In the genomic region with DNA sequence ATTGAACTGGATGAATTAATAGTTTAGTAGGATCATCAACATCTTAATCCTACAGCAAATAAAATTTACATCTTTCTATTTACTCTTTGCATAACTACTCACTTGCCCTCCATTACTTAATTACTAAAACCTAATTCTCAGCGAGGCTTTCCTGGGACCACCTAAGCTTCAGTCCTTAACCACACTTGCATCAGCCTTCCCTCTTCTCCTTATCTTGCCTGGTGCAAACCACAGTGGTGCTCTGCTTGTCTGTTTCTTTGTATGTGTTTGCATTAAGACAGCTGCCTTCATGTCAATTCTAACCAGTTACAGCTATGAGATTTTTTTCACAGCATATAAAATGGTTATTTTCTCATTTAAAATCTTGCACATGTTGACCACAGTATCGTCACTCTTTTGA, we compare ENCODE assay signal across 19 cellular contexts.
A peak's percentile ranks its signal among the peaks of the same experiment; 100 is the strongest.
DNase-seq lines count a peak whose midpoint lies in the region; ATAC-seq, FAIRE-seq and TF ChIP-seq lines count a peak whose summit lies in the region.
"Had no signal": no experiment of that assay in that cellular context is flagged by ENCODE, and none has a peak within 500 bp of the region (broad histone marks: within the 10 kb centered on the region; RNA-seq: fewer than 3 reads in every experiment).

No MANE protein-coding gene starts in this region.

- H3K27me3 Mint-ChIP-seq in activated naive CD4-positive, alpha-beta T cell treated with anti-CD3 and anti-CD28 coated beads for 36 hours (ENCODE audit: low read depth): no peaks in the 10 kb centered on the region

- H3K4me3 ChIP-seq in DND-41 (ENCODE audit: low read depth in 1 of 2, low read length in 2 of 2): no peak overlapping the region
- H3K4me3 ChIP-seq in Loucy (ENCODE audit: low read length, poor library complexity, severe bottlenecking): no peak overlapping the region
- H3K4me3 ChIP-seq in K562: no peak overlapping the region
- H3K4me3 ChIP-seq: BLaER1 treated with 17β-estradiol and CSF1 and Interleukin-3, amounts not matched to agents 10 nM and 100 nM; GM23338 had no signal

- H3K27me3 ChIP-seq in DND-41 (ENCODE audit: insufficient read depth, low read length, poor library complexity) (no peaks in the 10 kb centered on the region), Loucy (ENCODE audit: insufficient read depth, low read length, poor library complexity, severe bottlenecking) (no peaks in the 10 kb centered on the region), K562 (ENCODE audit: control insufficient read depth in 2 of 2, insufficient read depth in 2 of 2, low read length in 2 of 2) (no peaks in the 10 kb centered on the region), foreskin keratinocyte (no peaks in the 10 kb centered on the region)
- H3K27me3 ChIP-seq: BLaER1 treated with 17β-estradiol and CSF1 and Interleukin-3, amounts not matched to agents 10 nM and 100 nM had no signal

- TF ChIP-seq CTCF in DND-41 (IDR thresholded peaks at IDR 0.05; ENCODE audit: borderline replicate concordance, extremely low read depth, low read length, poor library complexity, severe bottlenecking): no peak
- TF ChIP-seq CTCF in Loucy (conservative IDR thresholded peaks at IDR 0.05; ENCODE audit: low read length): no peak
- TF ChIP-seq CTCF in K562 (IDR thresholded peaks at IDR 0.05 in 2 of 3, conservative IDR thresholded peaks at IDR 0.05 in 1 of 3; ENCODE audit: insufficient read depth in 2 of 3, low read depth in 1 of 3, low read length in 3 of 3): no peak
- TF ChIP-seq CTCF in foreskin keratinocyte (conservative IDR thresholded peaks at IDR 0.05): no peak

- DNase-seq in DND-41 (peak; percentile 29), OCI-M1 (lab: John Stamatoyannopoulos, UW) (peak; percentile 93), K562 (ENCODE audit: extremely low read depth in 1 of 4, low spot score in 3 of 4) (peak in 1 of 4 experiments; percentile 34), foreskin keratinocyte (no peak), HCEC 1CT (no peak), anterior cingulate cortex (lab: John Stamatoyannopoulos, UW) (no peak)
- no peak for DNase-seq in activated naive CD4-positive, alpha-beta T cell treated with anti-CD3 and anti-CD28 coated beads for 36 hours
- DNase-seq: CD8-positive, alpha-beta T cell; GDM1; HFFc6 had no signal

- no peak overlapping the region for H3K4me3 Mint-ChIP-seq in activated naive CD4-positive, alpha-beta T cell treated with anti-CD3 and anti-CD28 coated beads for 36 hours
- H3K4me3 Mint-ChIP-seq: B cell; CD8-positive, alpha-beta T cell; GM23338; HFFc6 had no signal

- H3K4me1 Mint-ChIP-seq in activated naive CD4-positive, alpha-beta T cell treated with anti-CD3 and anti-CD28 coated beads for 36 hours (ENCODE audit: low read depth): no peaks in the 10 kb centered on the region
- H3K4me1 Mint-ChIP-seq: B cell, GM23338 had no signal

- in situ Hi-C loops in K562 (cut with MboI): loop anchor here (25.0 kb wide), 1 partner anchor 664 kb away; no protein-coding TSS in a partner anchor

- CTCF ChIA-PET in K562 (lab: Yijun Ruan, JAX; ENCODE audit: low intra/inter-chr PET ratio): no interaction called here
- CTCF ChIA-PET in activated naive CD4-positive, alpha-beta T cell treated with anti-CD3 and anti-CD28 coated beads for 36 hours (lab: Charles Lee): no interaction called here

- H3K4me2 ChIP-seq in DND-41 (ENCODE audit: insufficient read depth, low read length) (no peak overlapping the region), Loucy (ENCODE audit: low read depth, low read length, poor library complexity, severe bottlenecking) (peak overlapping the region; percentile 53), K562 (ENCODE audit: insufficient read depth, low read length) (no peak overlapping the region)
- H3K4me2 ChIP-seq: BLaER1 treated with 17β-estradiol and CSF1 and Interleukin-3, amounts not matched to agents 10 nM and 100 nM; GM23338 had no signal

- no peaks in the 10 kb centered on the region for H3K9me2 ChIP-seq in Loucy (replicated peaks; ENCODE audit: low read depth, low read length)

- H3K27ac ChIP-seq in DND-41 (ENCODE audit: low read length) (no peak overlapping the region), K562 (ENCODE audit: extremely low read depth, low read depth, low read length) (no peak overlapping the region), foreskin keratinocyte (no peak overlapping the region)
- H3K27ac ChIP-seq: BLaER1 treated with 17β-estradiol and CSF1 and Interleukin-3, amounts not matched to agents 10 nM and 100 nM; HL-60 had no signal

- ATAC-seq in DND-41 (ENCODE audit: insufficient read depth, low read depth): peak; percentile 89
- peak; percentile 92 for ATAC-seq in K562
- ATAC-seq in foreskin keratinocyte: no peak
- ATAC-seq: CD8-positive, alpha-beta T cell; GM23338; HCT116 had no signal

- H3K79me2 ChIP-seq in DND-41 (ENCODE audit: insufficient read depth, low read length) (no peaks in the 10 kb centered on the region), Loucy (ENCODE audit: insufficient read depth, low read length) (no peaks in the 10 kb centered on the region), K562 (ENCODE audit: control insufficient read depth, insufficient read depth, low read length) (no peaks in the 10 kb centered on the region)

- no peak overlapping the region for H3K27ac Mint-ChIP-seq in activated naive CD4-positive, alpha-beta T cell treated with anti-CD3 and anti-CD28 coated beads for 36 hours
- H3K27ac Mint-ChIP-seq: B cell; CD8-positive, alpha-beta T cell; GM23338; HFFc6 had no signal

- BruUV-seq in K562 (replicated peaks; lab: Mats Ljungman, UMichigan): no TSS peak

- H3K9me1 ChIP-seq in K562 (ENCODE audit: control insufficient read depth, insufficient read depth, low read length): no peaks in the 10 kb centered on the region

- 5% methylated on average over 2 of the region's 2 CpGs for WGBS in K562 (ENCODE audit: insufficient coverage, low coverage, missing lambda C conversion rate)

- peak; percentile 35 for FAIRE-seq in K562 (lab: Jason Lieb, UNC)
- FAIRE-seq: GM12892, GM18507, H54 had no signal

- H3K9ac ChIP-seq in DND-41 (ENCODE audit: low read depth, low read length): no peak overlapping the region
- no peak overlapping the region for H3K9ac ChIP-seq in Loucy (ENCODE audit: low read depth, low read length, poor library complexity, severe bottlenecking)
- H3K9ac ChIP-seq in K562 (ENCODE audit: insufficient read depth in 1 of 2, low read depth in 2 of 2, low read length in 2 of 2): no peak overlapping the region
- H3K9ac ChIP-seq: BLaER1 treated with 17β-estradiol and CSF1 and Interleukin-3, amounts not matched to agents 10 nM and 100 nM had no signal

- intact Hi-C loops in K562 (cut with micrococcal nuclease): loop anchor here (2.0 to 10.0 kb wide), 2 partner anchors 24 to 676 kb away; no protein-coding TSS in a partner anchor
- intact Hi-C loops in activated naive CD4-positive, alpha-beta T cell treated with anti-CD3 and anti-CD28 coated beads for 36 hours (cut with micrococcal nuclease): no loop called here

- no peak for TF ChIP-seq RAD21 in K562 (CRISPR knock-in tag; conservative IDR thresholded peaks at IDR 0.05 in 1 of 2, IDR thresholded peaks at IDR 0.05 in 1 of 2)

- H3K9me3 ChIP-seq in DND-41 (ENCODE audit: insufficient read depth, low read length, severe bottlenecking) (no peaks in the 10 kb centered on the region), Loucy (ENCODE audit: insufficient read depth, low read depth, low read length) (no peaks in the 10 kb centered on the region), K562 (replicated peaks; ENCODE audit: control insufficient read depth, insufficient read depth, low read depth, low read length) (no peaks in the 10 kb centered on the region)

- POLR2A ChIA-PET in K562 (lab: Yijun Ruan, JAX): interaction anchor here (0.8 to 1.1 kb wide), 2 partner anchors 9 to 34 kb away, joined by 3 read pairs; no protein-coding TSS in a partner anchor

- H4K20me1 ChIP-seq in DND-41 (ENCODE audit: insufficient read depth, low read length): no peaks in the 10 kb centered on the region
- no peaks in the 10 kb centered on the region for H4K20me1 ChIP-seq in Loucy (ENCODE audit: insufficient read depth, low read length, poor library complexity, severe bottlenecking)
- H4K20me1 ChIP-seq in K562 (replicated peaks; ENCODE audit: control insufficient read depth, insufficient read depth, low read length): no peaks in the 10 kb centered on the region
- H4K20me1 ChIP-seq: BLaER1 treated with 17β-estradiol and CSF1 and Interleukin-3, amounts not matched to agents 10 nM and 100 nM had no signal

- 0 out of 2 replicates have a peak, but pooled peaks cover 4% of the 10 kb centered on the region for H3F3A ChIP-seq in Loucy (ENCODE audit: low read depth)

- H2AFZ ChIP-seq in DND-41 (ENCODE audit: low read depth, low read length) (no peak overlapping the region), Loucy (ENCODE audit: low read length) (no peak overlapping the region), K562 (ENCODE audit: low read depth, low read length) (no peak overlapping the region)
- H2AFZ ChIP-seq: GM23338 had no signal

- no peaks in the 10 kb centered on the region for H3K9me3 Mint-ChIP-seq in activated naive CD4-positive, alpha-beta T cell treated with anti-CD3 and anti-CD28 coated beads for 36 hours
- H3K9me3 Mint-ChIP-seq: CD8-positive, alpha-beta T cell; HFFc6 had no signal

- no peak for TF ChIP-seq POLR2A in K562 (conservative IDR thresholded peaks at IDR 0.05)

- H3K36me3 ChIP-seq in DND-41 (ENCODE audit: insufficient read depth, low read length) (no peaks in the 10 kb centered on the region), Loucy (ENCODE audit: insufficient read depth, low read length) (no peaks in the 10 kb centered on the region), K562 (ENCODE audit: control insufficient read depth, insufficient read depth, low read length) (no peaks in the 10 kb centered on the region)
- H3K36me3 ChIP-seq: BLaER1 treated with 17β-estradiol and CSF1 and Interleukin-3, amounts not matched to agents 10 nM and 100 nM had no signal

- peak; percentile 50 for TF ChIP-seq EP300 in K562 (IDR thresholded peaks at IDR 0.05; ENCODE audit: low read length)

- peaks cover 1% of the 10 kb centered on the region; the same call in 1 of the 2 replicates for H3K4me1 ChIP-seq in DND-41 (ENCODE audit: insufficient read depth, low read length)
- H3K4me1 ChIP-seq in Loucy (ENCODE audit: insufficient read depth, low read length, poor library complexity, severe bottlenecking): peaks cover 23% of the 10 kb centered on the region
- no peaks in the 10 kb centered on the region; a peak in 1 of 5 replicates for H3K4me1 ChIP-seq in K562 (replicated peaks in 1 of 2; ENCODE audit: control insufficient read depth in 2 of 2, insufficient read depth in 2 of 2, low read length in 2 of 2)
- H3K4me1 ChIP-seq in foreskin keratinocyte: no peaks in the 10 kb centered on the region

- H3K36me3 Mint-ChIP-seq in activated naive CD4-positive, alpha-beta T cell treated with anti-CD3 and anti-CD28 coated beads for 36 hours (ENCODE audit: low read depth): no peaks in the 10 kb centered on the region
- H3K36me3 Mint-ChIP-seq: CD8-positive, alpha-beta T cell had no signal

Comparison
In these comparisons a context has a peak if more than half of its experiments do, and no peak if none do; other contexts are left out.
1. DNase-seq: peak in DND-41 (single experiment) and OCI-M1 (single experiment); none in foreskin keratinocyte (0 of 2), HCEC 1CT (single experiment), anterior cingulate cortex (0 of 58) and activated naive CD4-positive, alpha-beta T cell treated with anti-CD3 and anti-CD28 coated beads for 36 hours (single experiment).